1 cellular context compared by ENCODE assay signal in the genomic region with DNA sequence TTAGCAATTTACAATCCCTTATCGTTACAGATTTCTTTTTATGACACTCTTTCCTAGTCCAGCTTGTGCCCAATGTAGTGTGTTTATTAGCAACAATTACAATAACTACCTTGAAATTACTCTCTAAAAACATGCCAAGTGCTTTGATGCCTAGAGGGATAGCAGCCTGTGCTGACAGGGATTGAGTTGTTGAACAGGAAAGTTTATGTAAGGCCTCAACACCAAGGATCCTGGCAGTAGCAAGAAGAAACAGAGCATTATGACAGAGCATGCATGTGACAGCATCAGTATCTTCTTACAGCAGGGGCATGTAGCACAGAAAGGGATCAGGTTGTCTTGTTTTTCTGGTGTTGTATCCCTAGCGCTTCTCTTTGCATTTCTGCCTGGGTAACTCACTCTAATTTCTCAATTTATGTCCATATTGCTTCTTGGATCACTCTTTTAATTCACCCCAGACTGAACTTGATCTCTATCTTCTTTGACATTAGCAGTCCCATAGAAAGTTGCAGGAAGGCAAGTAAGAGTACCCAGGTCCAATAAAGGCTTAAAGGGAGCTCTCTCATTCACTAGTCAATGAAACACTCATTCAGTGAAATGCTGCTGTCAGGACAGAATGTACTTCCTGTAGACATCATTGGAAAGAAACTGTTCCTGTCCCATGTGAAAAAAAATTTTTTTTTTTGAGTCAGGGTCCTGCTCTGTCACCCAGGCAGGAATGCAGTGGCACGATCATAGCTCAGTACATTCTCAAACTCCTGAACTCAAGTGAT.
TF ChIP-seq lines count a peak whose summit lies in the region.

No MANE protein-coding gene starts in this region.

TF ChIP-seq in GM23338, 12 proteins besides CTCF, POLR2A, EP300 and RAD21 (continued from another document):
- TF ChIP-seq, protein P1, sequence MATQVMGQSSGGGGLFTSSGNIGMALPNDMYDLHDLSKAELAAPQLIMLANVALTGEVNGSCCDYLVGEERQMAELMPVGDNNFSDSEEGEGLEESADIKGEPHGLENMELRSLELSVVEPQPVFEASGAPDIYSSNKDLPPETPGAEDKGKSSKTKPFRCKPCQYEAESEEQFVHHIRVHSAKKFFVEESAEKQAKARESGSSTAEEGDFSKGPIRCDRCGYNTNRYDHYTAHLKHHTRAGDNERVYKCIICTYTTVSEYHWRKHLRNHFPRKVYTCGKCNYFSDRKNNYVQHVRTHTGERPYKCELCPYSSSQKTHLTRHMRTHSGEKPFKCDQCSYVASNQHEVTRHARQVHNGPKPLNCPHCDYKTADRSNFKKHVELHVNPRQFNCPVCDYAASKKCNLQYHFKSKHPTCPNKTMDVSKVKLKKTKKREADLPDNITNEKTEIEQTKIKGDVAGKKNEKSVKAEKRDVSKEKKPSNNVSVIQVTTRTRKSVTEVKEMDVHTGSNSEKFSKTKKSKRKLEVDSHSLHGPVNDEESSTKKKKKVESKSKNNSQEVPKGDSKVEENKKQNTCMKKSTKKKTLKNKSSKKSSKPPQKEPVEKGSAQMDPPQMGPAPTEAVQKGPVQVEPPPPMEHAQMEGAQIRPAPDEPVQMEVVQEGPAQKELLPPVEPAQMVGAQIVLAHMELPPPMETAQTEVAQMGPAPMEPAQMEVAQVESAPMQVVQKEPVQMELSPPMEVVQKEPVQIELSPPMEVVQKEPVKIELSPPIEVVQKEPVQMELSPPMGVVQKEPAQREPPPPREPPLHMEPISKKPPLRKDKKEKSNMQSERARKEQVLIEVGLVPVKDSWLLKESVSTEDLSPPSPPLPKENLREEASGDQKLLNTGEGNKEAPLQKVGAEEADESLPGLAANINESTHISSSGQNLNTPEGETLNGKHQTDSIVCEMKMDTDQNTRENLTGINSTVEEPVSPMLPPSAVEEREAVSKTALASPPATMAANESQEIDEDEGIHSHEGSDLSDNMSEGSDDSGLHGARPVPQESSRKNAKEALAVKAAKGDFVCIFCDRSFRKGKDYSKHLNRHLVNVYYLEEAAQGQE (IDR thresholded peaks at IDR 0.05; ENCODE audit: unreplicated experiment): no peak
- TF ChIP-seq STAT1 (IDR thresholded peaks at IDR 0.05; ENCODE audit: unreplicated experiment) (no peak), ZNF331 (CRISPR knock-in tag; IDR thresholded peaks at IDR 0.05; ENCODE audit: low read depth) (no peak)
- TF ChIP-seq, protein P2, sequence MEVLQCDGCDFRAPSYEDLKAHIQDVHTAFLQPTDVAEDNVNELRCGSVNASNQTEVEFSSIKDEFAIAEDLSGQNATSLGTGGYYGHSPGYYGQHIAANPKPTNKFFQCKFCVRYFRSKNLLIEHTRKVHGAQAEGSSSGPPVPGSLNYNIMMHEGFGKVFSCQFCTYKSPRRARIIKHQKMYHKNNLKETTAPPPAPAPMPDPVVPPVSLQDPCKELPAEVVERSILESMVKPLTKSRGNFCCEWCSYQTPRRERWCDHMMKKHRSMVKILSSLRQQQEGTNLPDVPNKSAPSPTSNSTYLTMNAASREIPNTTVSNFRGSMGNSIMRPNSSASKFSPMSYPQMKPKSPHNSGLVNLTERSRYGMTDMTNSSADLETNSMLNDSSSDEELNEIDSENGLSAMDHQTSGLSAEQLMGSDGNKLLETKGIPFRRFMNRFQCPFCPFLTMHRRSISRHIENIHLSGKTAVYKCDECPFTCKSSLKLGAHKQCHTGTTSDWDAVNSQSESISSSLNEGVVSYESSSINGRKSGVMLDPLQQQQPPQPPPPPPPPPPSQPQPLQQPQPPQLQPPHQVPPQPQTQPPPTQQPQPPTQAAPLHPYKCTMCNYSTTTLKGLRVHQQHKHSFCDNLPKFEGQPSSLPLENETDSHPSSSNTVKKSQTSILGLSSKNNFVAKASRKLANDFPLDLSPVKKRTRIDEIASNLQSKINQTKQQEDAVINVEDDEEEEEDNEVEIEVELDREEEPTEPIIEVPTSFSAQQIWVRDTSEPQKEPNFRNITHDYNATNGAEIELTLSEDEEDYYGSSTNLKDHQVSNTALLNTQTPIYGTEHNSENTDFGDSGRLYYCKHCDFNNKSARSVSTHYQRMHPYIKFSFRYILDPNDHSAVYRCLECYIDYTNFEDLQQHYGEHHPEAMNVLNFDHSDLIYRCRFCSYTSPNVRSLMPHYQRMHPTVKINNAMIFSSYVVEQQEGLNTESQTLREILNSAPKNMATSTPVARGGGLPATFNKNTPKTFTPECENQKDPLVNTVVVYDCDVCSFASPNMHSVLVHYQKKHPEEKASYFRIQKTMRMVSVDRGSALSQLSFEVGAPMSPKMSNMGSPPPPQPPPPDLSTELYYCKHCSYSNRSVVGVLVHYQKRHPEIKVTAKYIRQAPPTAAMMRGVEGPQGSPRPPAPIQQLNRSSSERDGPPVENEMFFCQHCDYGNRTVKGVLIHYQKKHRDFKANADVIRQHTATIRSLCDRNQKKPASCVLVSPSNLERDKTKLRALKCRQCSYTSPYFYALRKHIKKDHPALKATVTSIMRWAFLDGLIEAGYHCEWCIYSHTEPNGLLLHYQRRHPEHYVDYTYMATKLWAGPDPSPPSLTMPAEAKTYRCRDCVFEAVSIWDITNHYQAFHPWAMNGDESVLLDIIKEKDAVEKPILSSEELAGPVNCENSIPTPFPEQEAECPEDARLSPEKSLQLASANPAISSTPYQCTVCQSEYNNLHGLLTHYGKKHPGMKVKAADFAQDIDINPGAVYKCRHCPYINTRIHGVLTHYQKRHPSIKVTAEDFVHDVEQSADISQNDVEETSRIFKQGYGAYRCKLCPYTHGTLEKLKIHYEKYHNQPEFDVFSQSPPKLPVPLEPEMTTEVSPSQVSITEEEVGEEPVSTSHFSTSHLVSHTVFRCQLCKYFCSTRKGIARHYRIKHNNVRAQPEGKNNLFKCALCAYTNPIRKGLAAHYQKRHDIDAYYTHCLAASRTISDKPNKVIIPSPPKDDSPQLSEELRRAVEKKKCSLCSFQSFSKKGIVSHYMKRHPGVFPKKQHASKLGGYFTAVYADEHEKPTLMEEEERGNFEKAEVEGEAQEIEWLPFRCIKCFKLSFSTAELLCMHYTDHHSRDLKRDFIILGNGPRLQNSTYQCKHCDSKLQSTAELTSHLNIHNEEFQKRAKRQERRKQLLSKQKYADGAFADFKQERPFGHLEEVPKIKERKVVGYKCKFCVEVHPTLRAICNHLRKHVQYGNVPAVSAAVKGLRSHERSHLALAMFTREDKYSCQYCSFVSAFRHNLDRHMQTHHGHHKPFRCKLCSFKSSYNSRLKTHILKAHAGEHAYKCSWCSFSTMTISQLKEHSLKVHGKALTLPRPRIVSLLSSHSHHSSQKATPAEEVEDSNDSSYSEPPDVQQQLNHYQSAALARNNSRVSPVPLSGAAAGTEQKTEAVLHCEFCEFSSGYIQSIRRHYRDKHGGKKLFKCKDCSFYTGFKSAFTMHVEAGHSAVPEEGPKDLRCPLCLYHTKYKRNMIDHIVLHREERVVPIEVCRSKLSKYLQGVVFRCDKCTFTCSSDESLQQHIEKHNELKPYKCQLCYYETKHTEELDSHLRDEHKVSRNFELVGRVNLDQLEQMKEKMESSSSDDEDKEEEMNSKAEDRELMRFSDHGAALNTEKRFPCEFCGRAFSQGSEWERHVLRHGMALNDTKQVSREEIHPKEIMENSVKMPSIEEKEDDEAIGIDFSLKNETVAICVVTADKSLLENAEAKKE (CRISPR knock-in tag; IDR thresholded peaks at IDR 0.05): no peak
